ENCODE assay signal across 14 cellular contexts in the genomic region with DNA sequence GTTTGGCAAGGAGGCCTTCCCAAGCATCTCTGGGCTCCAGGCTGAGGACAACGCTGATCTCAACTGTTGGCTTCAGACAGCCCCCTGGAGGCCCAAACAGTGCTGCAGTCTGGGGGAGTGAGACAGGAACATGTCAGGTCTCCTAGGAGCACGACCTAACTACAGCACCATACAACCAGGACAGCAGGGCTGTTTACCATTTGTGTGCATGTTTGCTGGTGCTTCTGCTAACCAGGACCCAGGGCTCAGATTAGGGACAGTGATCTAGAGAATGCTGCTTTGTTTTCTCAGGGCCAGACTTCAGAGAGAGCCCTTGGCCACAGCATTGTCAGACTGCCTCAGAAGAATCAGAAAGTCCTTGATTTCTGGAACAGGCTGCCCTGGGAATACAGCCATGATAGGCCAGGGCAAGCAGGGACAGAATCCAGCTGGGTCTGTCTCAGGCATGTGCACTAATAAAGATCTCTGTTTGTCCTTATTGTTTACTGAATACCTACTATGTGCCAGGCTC.
DNase-seq lines count a peak whose midpoint lies in the region; ATAC-seq and TF ChIP-seq lines count a peak whose summit lies in the region.
"Had no signal": no experiment of that assay in that cellular context is flagged by ENCODE, and none has a peak within 500 bp of the region (broad histone marks: within the 10 kb centered on the region; RNA-seq: fewer than 3 reads in every experiment).

No MANE protein-coding gene starts in this region.

- no peak for DNase-seq in DND-41
- DNase-seq in HT1080 (ENCODE audit: low read depth), result peak; percentile 11
- DNase-seq in dorsolateral prefrontal cortex, result peak in 1 of 10 donors; percentile 57
- DNase-seq in neuronal stem cell (ENCODE audit: low spot score), result no peak
- DNase-seq in NCI-H2029 treated with DMSO at 0.1 percent for 48 hours (lab: John Stamatoyannopoulos, UW), result no peak
- DNase-seq in MM.1S, result no peak
- DNase-seq in NCI-H128 (lab: John Stamatoyannopoulos, UW; ENCODE audit: unreplicated experiment), result no peak
- DNase-seq: activated CD8-positive, alpha-beta memory T cell treated with anti-CD3 and anti-CD28 coated beads for 24 hours; activated naive CD4-positive, alpha-beta T cell treated with anti-CD3 and anti-CD28 coated beads, Interleukin-2, amount 10 ng/mL, durations not matched to agents 7 days and 5 days; CD8-positive, alpha-beta memory T cell; NCI-H1694 treated with DMSO at 0.1 percent for 48 hours; Peyer's patch; T-helper 9 cell had no signal

- intact Hi-C loops in dorsolateral prefrontal cortex (cut with DNase I), result no loop called here

- H4K20me1 ChIP-seq in DND-41 (ENCODE audit: insufficient read depth, low read length) (no peaks in the 10 kb centered on the region), MM.1S (ENCODE audit: insufficient read depth, low read length) (no peaks in the 10 kb centered on the region)

- H3K9me3 ChIP-seq in DND-41 (ENCODE audit: insufficient read depth, low read length, severe bottlenecking) (no peaks in the 10 kb centered on the region), neuronal stem cell (replicated peaks in 1 of 2; ENCODE audit: control insufficient read depth in 2 of 2, insufficient read depth in 1 of 2, low read depth in 1 of 2, low read length in 2 of 2) (no peaks in the 10 kb centered on the region), MM.1S (replicated peaks; ENCODE audit: insufficient read depth, low read length) (no peaks in the 10 kb centered on the region)
- H3K9me3 ChIP-seq: Peyer's patch had no signal

- H3K27ac ChIP-seq in DND-41 (ENCODE audit: low read length) (no peak overlapping the region), dorsolateral prefrontal cortex (peak overlapping the region in 42 of 59 donors; percentile 1 to 80 (median 52)), neuronal stem cell (replicated peaks; ENCODE audit: low read length) (no peak overlapping the region), MM.1S (ENCODE audit: low read length) (no peak overlapping the region)
- H3K27ac ChIP-seq: Peyer's patch had no signal

- H3K9ac ChIP-seq in DND-41 (ENCODE audit: low read depth, low read length) (no peak overlapping the region), neuronal stem cell (ENCODE audit: low read depth, low read length, poor library complexity) (peak overlapping the region; percentile 12), MM.1S (ENCODE audit: low read length) (no peak overlapping the region)

- no peak overlapping the region for H2BK12ac ChIP-seq in neuronal stem cell (ENCODE audit: low read length)

- no peak overlapping the region for H2AFZ ChIP-seq in DND-41 (ENCODE audit: low read depth, low read length)
- peak overlapping the region; percentile 15 for H2AFZ ChIP-seq in neuronal stem cell (ENCODE audit: low read length)
- no peak overlapping the region for H2AFZ ChIP-seq in MM.1S (ENCODE audit: low read length)

- no peaks in the 10 kb centered on the region for H3K36me3 ChIP-seq in DND-41 (ENCODE audit: insufficient read depth, low read length)
- H3K36me3 ChIP-seq in neuronal stem cell (replicated peaks in 1 of 2; ENCODE audit: control insufficient read depth in 2 of 2, insufficient read depth in 2 of 2, low read length in 2 of 2), result no peaks in the 10 kb centered on the region
- no peaks in the 10 kb centered on the region for H3K36me3 ChIP-seq in MM.1S (replicated peaks; ENCODE audit: insufficient read depth, low read length)
- H3K36me3 ChIP-seq: Peyer's patch had no signal

- H3K14ac ChIP-seq in neuronal stem cell (ENCODE audit: low read length), result no peak overlapping the region

- H3K18ac ChIP-seq in neuronal stem cell (ENCODE audit: low read length), result no peak overlapping the region

- no peak overlapping the region for H3K4ac ChIP-seq in neuronal stem cell (ENCODE audit: low read length)

- H2BK5ac ChIP-seq in neuronal stem cell (ENCODE audit: low read length), result no peak overlapping the region

- no peak overlapping the region for H3K23ac ChIP-seq in neuronal stem cell (ENCODE audit: low read depth, low read length, poor library complexity)

- H2BK120ac ChIP-seq in neuronal stem cell (ENCODE audit: low read depth, low read length), result no peak overlapping the region

- no peak overlapping the region for H4K91ac ChIP-seq in neuronal stem cell (ENCODE audit: low read depth, low read length, poor library complexity)

- no peak overlapping the region for H4K8ac ChIP-seq in neuronal stem cell (ENCODE audit: low read depth, low read length)

- H3K27me3 ChIP-seq in DND-41 (ENCODE audit: insufficient read depth, low read length, poor library complexity) (peaks cover 3% of the 10 kb centered on the region), dorsolateral prefrontal cortex (peaks cover 0 to 17% (median 0%) of the 10 kb centered on the region in 45 donors), neuronal stem cell (ENCODE audit: control insufficient read depth in 3 of 3, insufficient read depth in 3 of 3, low read depth in 1 of 3, low read length in 3 of 3) (peaks cover 0 to 19% (median 10%) of the 10 kb centered on the region in 3 experiments), MM.1S (replicated peaks; ENCODE audit: insufficient read depth, low read length) (no peaks in the 10 kb centered on the region)
- H3K27me3 ChIP-seq: Peyer's patch had no signal

- H2AK5ac ChIP-seq in neuronal stem cell (ENCODE audit: low read depth, low read length), result peak overlapping the region; percentile 31

- H3K4me1 ChIP-seq in DND-41 (ENCODE audit: insufficient read depth, low read length) (peaks cover 4% of the 10 kb centered on the region), neuronal stem cell (ENCODE audit: control insufficient read depth in 2 of 2, insufficient read depth in 1 of 2, low read depth in 1 of 2, low read length in 2 of 2) (peaks cover 2 to 16% of the 10 kb centered on the region in 2 donors), MM.1S (ENCODE audit: low read length) (peaks cover 10% of the 10 kb centered on the region)
- H3K4me1 ChIP-seq: Peyer's patch had no signal

- H3F3A ChIP-seq in MM.1S (ENCODE audit: insufficient read depth, low read length), result no peaks in the 10 kb centered on the region

- no peaks in the 10 kb centered on the region for H3K9me2 ChIP-seq in MM.1S (replicated peaks; ENCODE audit: insufficient read depth, low read length)

- no peak overlapping the region for H3K4me2 ChIP-seq in DND-41 (ENCODE audit: insufficient read depth, low read length)
- H3K4me2 ChIP-seq in neuronal stem cell (ENCODE audit: insufficient read depth, low read length, poor library complexity, severe bottlenecking), result no peak overlapping the region
- no peak overlapping the region for H3K4me2 ChIP-seq in MM.1S (ENCODE audit: low read depth, low read length)

- H3K4me3 ChIP-seq in DND-41 (ENCODE audit: low read depth in 1 of 2, low read length in 2 of 2), result no peak overlapping the region
- no peak overlapping the region for H3K4me3 ChIP-seq in dorsolateral prefrontal cortex
- no peak overlapping the region for H3K4me3 ChIP-seq in neuronal stem cell (ENCODE audit: low read length in 2 of 2)
- H3K4me3 ChIP-seq in MM.1S (ENCODE audit: low read length), result no peak overlapping the region
- H3K4me3 ChIP-seq: Peyer's patch had no signal

- ATAC-seq in DND-41 (ENCODE audit: insufficient read depth, low read depth) (no peak), GM21825 (IDR thresholded peaks at IDR 0.05; ENCODE audit: unreplicated experiment) (no peak)

- TF ChIP-seq CTCF in DND-41 (IDR thresholded peaks at IDR 0.05; ENCODE audit: borderline replicate concordance, extremely low read depth, low read length, poor library complexity, severe bottlenecking) (peak; percentile 36), dorsolateral prefrontal cortex (IDR thresholded peaks at IDR 0.05 in 54 of 56, conservative IDR thresholded peaks at IDR 0.05 in 2 of 56; ENCODE audit: low read depth in 1 of 56, partially characterized antibody in 56 of 56) (peak in 27 of 56 donors; percentile 8 to 53 (median 28)), MM.1S (IDR thresholded peaks at IDR 0.05; ENCODE audit: low read length) (no peak)

- H3K79me2 ChIP-seq in DND-41 (ENCODE audit: insufficient read depth, low read length) (no peaks in the 10 kb centered on the region), MM.1S (ENCODE audit: low read length) (no peaks in the 10 kb centered on the region)

- no peaks in the 10 kb centered on the region for H3K79me1 ChIP-seq in neuronal stem cell (ENCODE audit: low read depth, low read length)

- no CpG with 5 or more reads among the region's 2 CpGs for WGBS in neuronal stem cell (ENCODE audit: extremely low coverage in 2 of 2, insufficient read length in 2 of 2, insufficient replicate concordance in 1 of 2), 2 donors

- no peak overlapping the region for H2BK15ac ChIP-seq in neuronal stem cell (ENCODE audit: low read length)

Comparison
In these comparisons a context has a peak if more than half of its experiments do, and no peak if none do; other contexts are left out.
1. H3K27ac ChIP-seq: peak in dorsolateral prefrontal cortex (42 of 59); none in DND-41 (single experiment), neuronal stem cell (single experiment) and MM.1S (single experiment).